In the genomic region with DNA sequence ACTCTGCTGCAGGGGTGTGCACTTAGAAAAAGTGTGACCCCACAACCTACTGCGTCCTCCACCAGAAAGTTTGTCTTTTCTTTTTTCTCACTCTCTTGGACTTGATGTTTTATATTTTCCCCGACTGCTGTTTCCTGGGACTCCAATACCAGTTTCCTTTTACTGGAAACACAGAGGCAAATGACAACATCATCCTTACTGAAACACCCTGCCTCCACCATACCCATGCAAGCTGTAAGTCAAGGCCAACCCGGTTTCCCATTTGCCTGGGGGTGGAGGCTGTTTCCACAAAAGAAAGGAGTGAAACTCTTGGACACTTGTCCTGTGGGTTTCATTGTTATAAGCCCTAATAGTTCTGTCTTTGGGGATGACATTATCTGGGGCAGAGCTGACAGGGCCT, we compare ENCODE assay signal across 2 cellular contexts.
A peak's percentile ranks its signal among the peaks of the same experiment; 100 is the strongest.
TF ChIP-seq lines count a peak whose summit lies in the region.

No MANE protein-coding gene starts in this region.

TF ChIP-seq in liver, 16 proteins besides CTCF, POLR2A, EP300 and RAD21:
- no peak for TF ChIP-seq GABPA (IDR thresholded peaks at IDR 0.05 in 1 of 2, conservative IDR thresholded peaks at IDR 0.05 in 1 of 2)
- no peak for TF ChIP-seq FOXA2 (IDR thresholded peaks at IDR 0.05)
- TF ChIP-seq HNF4G (IDR thresholded peaks at IDR 0.05): no peak
- TF ChIP-seq FOXA1 (IDR thresholded peaks at IDR 0.05): no peak
- TF ChIP-seq RXRA (IDR thresholded peaks at IDR 0.05): peak; percentile 45 to 64
- no peak for TF ChIP-seq TAF1 (conservative IDR thresholded peaks at IDR 0.05)
- TF ChIP-seq, protein P1, sequence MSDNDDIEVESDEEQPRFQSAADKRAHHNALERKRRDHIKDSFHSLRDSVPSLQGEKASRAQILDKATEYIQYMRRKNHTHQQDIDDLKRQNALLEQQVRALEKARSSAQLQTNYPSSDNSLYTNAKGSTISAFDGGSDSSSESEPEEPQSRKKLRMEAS (IDR thresholded peaks at IDR 0.05): peak; percentile 66
- no peak for TF ChIP-seq EGR1 (IDR thresholded peaks at IDR 0.05; ENCODE audit: low read depth in 2 of 2)
- TF ChIP-seq HNF4A (conservative IDR thresholded peaks at IDR 0.05): peak; percentile 42
- peak; percentile 35 for TF ChIP-seq YY1 (IDR thresholded peaks at IDR 0.05)
- TF ChIP-seq, protein P2, sequence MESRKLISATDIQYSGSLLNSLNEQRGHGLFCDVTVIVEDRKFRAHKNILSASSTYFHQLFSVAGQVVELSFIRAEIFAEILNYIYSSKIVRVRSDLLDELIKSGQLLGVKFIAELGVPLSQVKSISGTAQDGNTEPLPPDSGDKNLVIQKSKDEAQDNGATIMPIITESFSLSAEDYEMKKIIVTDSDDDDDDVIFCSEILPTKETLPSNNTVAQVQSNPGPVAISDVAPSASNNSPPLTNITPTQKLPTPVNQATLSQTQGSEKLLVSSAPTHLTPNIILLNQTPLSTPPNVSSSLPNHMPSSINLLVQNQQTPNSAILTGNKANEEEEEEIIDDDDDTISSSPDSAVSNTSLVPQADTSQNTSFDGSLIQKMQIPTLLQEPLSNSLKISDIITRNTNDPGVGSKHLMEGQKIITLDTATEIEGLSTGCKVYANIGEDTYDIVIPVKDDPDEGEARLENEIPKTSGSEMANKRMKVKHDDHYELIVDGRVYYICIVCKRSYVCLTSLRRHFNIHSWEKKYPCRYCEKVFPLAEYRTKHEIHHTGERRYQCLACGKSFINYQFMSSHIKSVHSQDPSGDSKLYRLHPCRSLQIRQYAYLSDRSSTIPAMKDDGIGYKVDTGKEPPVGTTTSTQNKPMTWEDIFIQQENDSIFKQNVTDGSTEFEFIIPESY (IDR thresholded peaks at IDR 0.05): no peak
- TF ChIP-seq, protein P3, sequence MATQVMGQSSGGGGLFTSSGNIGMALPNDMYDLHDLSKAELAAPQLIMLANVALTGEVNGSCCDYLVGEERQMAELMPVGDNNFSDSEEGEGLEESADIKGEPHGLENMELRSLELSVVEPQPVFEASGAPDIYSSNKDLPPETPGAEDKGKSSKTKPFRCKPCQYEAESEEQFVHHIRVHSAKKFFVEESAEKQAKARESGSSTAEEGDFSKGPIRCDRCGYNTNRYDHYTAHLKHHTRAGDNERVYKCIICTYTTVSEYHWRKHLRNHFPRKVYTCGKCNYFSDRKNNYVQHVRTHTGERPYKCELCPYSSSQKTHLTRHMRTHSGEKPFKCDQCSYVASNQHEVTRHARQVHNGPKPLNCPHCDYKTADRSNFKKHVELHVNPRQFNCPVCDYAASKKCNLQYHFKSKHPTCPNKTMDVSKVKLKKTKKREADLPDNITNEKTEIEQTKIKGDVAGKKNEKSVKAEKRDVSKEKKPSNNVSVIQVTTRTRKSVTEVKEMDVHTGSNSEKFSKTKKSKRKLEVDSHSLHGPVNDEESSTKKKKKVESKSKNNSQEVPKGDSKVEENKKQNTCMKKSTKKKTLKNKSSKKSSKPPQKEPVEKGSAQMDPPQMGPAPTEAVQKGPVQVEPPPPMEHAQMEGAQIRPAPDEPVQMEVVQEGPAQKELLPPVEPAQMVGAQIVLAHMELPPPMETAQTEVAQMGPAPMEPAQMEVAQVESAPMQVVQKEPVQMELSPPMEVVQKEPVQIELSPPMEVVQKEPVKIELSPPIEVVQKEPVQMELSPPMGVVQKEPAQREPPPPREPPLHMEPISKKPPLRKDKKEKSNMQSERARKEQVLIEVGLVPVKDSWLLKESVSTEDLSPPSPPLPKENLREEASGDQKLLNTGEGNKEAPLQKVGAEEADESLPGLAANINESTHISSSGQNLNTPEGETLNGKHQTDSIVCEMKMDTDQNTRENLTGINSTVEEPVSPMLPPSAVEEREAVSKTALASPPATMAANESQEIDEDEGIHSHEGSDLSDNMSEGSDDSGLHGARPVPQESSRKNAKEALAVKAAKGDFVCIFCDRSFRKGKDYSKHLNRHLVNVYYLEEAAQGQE (IDR thresholded peaks at IDR 0.05): no peak
- TF ChIP-seq, protein P4, sequence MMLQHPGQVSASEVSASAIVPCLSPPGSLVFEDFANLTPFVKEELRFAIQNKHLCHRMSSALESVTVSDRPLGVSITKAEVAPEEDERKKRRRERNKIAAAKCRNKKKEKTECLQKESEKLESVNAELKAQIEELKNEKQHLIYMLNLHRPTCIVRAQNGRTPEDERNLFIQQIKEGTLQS (IDR thresholded peaks at IDR 0.05): no peak
- TF ChIP-seq NR2F2 (IDR thresholded peaks at IDR 0.05): no peak
- TF ChIP-seq SP1 (IDR thresholded peaks at IDR 0.05): peak; percentile 63
- peak in 1 of 2 donors; percentile 17 for TF ChIP-seq JUND (IDR thresholded peaks at IDR 0.05)
TF ChIP-seq in liver: peak in this region for 6.

TF ChIP-seq in HepG2, 621 proteins besides CTCF, POLR2A, EP300 and RAD21 (continued from another document):
- TF ChIP-seq SMYD3 (CRISPR knock-in tag; IDR thresholded peaks at IDR 0.05): no peak
- TF ChIP-seq, protein P5, sequence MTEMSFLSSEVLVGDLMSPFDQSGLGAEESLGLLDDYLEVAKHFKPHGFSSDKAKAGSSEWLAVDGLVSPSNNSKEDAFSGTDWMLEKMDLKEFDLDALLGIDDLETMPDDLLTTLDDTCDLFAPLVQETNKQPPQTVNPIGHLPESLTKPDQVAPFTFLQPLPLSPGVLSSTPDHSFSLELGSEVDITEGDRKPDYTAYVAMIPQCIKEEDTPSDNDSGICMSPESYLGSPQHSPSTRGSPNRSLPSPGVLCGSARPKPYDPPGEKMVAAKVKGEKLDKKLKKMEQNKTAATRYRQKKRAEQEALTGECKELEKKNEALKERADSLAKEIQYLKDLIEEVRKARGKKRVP (CRISPR knock-in tag; IDR thresholded peaks at IDR 0.05): no peak
- TF ChIP-seq SALL2 (CRISPR knock-in tag; IDR thresholded peaks at IDR 0.05): no peak
